In genomic region chr17:19958023-19958422, GRCh38 we compare ENCODE assay signal across 1 cellular context.
TF ChIP-seq lines count a peak whose summit lies in the region.

No MANE protein-coding gene starts in this region.

TF ChIP-seq in HEK293, 187 proteins besides CTCF, POLR2A, EP300 and RAD21 (continued from another document):
- TF ChIP-seq TSHZ1 (tag by site-specific recombination; IDR thresholded peaks at IDR 0.05; ENCODE audit: borderline replicate concordance): no peak
- TF ChIP-seq ZNF341 (tag by site-specific recombination; IDR thresholded peaks at IDR 0.05; ENCODE audit: low read depth): no peak
- no peak for TF ChIP-seq ZSCAN5A (tag by site-specific recombination; IDR thresholded peaks at IDR 0.05)
- peak; percentile 19; the same call in 1 of the 2 replicates for TF ChIP-seq SCRT2 (tag by site-specific recombination; IDR thresholded peaks at IDR 0.05)
- no peak for TF ChIP-seq ZNF148 (tag by site-specific recombination; IDR thresholded peaks at IDR 0.05; ENCODE audit: borderline replicate concordance)
- TF ChIP-seq ZNF366 (tag by site-specific recombination; conservative IDR thresholded peaks at IDR 0.05): peak; percentile 52
- peak; percentile 93 for TF ChIP-seq PRDM1 (tag by site-specific recombination; IDR thresholded peaks at IDR 0.05)
- 0 out of 2 replicates have a peak, but pooled peaks have one; percentile 30 for TF ChIP-seq SP7 (tag by site-specific recombination; IDR thresholded peaks at IDR 0.05)
- TF ChIP-seq ZNF596 (tag by site-specific recombination; IDR thresholded peaks at IDR 0.05): no peak
- 0 out of 2 replicates have a peak, but pooled peaks have one; percentile 19 for TF ChIP-seq ZNF660 (tag by site-specific recombination; IDR thresholded peaks at IDR 0.05)
- TF ChIP-seq TRIM28 (IDR thresholded peaks at IDR 0.05; ENCODE audit: borderline replicate concordance, low read length): 0 out of 2 replicates have a peak, but pooled peaks have one; percentile 48
- TF ChIP-seq ZNF580 (tag by site-specific recombination; IDR thresholded peaks at IDR 0.05): no peak
